Comparison of ENCODE assay signal across 17 cellular contexts in genomic region chr7:130937016-130937415, GRCh38.
DNase-seq lines count a peak whose midpoint lies in the region; ATAC-seq and TF ChIP-seq lines count a peak whose summit lies in the region.
"Had no signal": no experiment of that assay in that cellular context is flagged by ENCODE, and none has a peak within 500 bp of the region (broad histone marks: within the 10 kb centered on the region; RNA-seq: fewer than 3 reads in every experiment).

No MANE protein-coding gene starts in this region.

- DNase-seq in A673 (ENCODE audit: low spot score) (no peak), glutamatergic neuron (no peak), KG1 (lab: John Stamatoyannopoulos, UW) (no peak), spleen (no peak)
- DNase-seq in CD8-positive, alpha-beta memory T cell: no peak
- no peak for DNase-seq in activated CD8-positive, alpha-beta T cell treated with anti-CD3 and anti-CD28 coated beads, Interleukin-2, amount 10 ng/mL, durations not matched to agents 7 days and 5 days
- DNase-seq: activated gamma-delta T cell treated with Interleukin-2 at 50 U/mL for 16 hours; H9; kidney glomerular epithelial cell; mucosa of descending colon; NCI-H446; right lobe of liver; SHP77 treated with DMSO at 0.1 percent for 48 hours; stimulated activated CD4-positive, alpha-beta T cell treated with anti-CD3 and anti-CD28 coated beads, Interleukin-1b, Interleukin-23, amount 100 ng/mL, for 48 hours had no signal

- intact Hi-C loops in A673 (cut with micrococcal nuclease; ENCODE audit: unreplicated experiment) (no loop called here), spleen (cut with DNase I; ENCODE audit: low total_unique reads) (no loop called here)

- H3K4me3 Mint-ChIP-seq in CD8-positive, alpha-beta memory T cell: peak overlapping the region in 3 of 7 donors; percentile 18 to 51 (median 20)
- no peak overlapping the region for H3K4me3 Mint-ChIP-seq in activated CD8-positive, alpha-beta T cell treated with anti-CD3 and anti-CD28 coated beads, Interleukin-2, amount 10 ng/mL, durations not matched to agents 7 days and 5 days
- H3K4me3 Mint-ChIP-seq in glutamatergic neuron (ENCODE audit: unreplicated experiment): no peak overlapping the region
- H3K4me3 Mint-ChIP-seq: H9 had no signal

- ATAC-seq in activated CD8-positive, alpha-beta T cell treated with anti-CD3 and anti-CD28 coated beads, Interleukin-2, amount 10 ng/mL, durations not matched to agents 7 days and 5 days: no peak
- ATAC-seq in HG03108 (IDR thresholded peaks at IDR 0.05; ENCODE audit: unreplicated experiment) (no peak), HG03378 (IDR thresholded peaks at IDR 0.05; ENCODE audit: unreplicated experiment) (no peak)
- ATAC-seq: mucosa of descending colon, right lobe of liver had no signal

- H3K4me1 Mint-ChIP-seq in CD8-positive, alpha-beta memory T cell: peaks cover 78 to 95% (median 94%) of the 10 kb centered on the region in 3 donors
- peaks cover 59% of the 10 kb centered on the region for H3K4me1 Mint-ChIP-seq in activated CD8-positive, alpha-beta T cell treated with anti-CD3 and anti-CD28 coated beads, Interleukin-2, amount 10 ng/mL, durations not matched to agents 7 days and 5 days (ENCODE audit: low read depth)
- H3K4me1 Mint-ChIP-seq in glutamatergic neuron (ENCODE audit: low read depth, unreplicated experiment): peaks cover 17% of the 10 kb centered on the region

- H3K27ac Mint-ChIP-seq in CD8-positive, alpha-beta memory T cell: peak overlapping the region; percentile 30 to 97 (median 84)
- H3K27ac Mint-ChIP-seq in activated CD8-positive, alpha-beta T cell treated with anti-CD3 and anti-CD28 coated beads, Interleukin-2, amount 10 ng/mL, durations not matched to agents 7 days and 5 days: peak overlapping the region; percentile 53
- H3K27ac Mint-ChIP-seq in glutamatergic neuron (ENCODE audit: unreplicated experiment): peak overlapping the region; percentile 42
- H3K27ac Mint-ChIP-seq: H9 had no signal

- H3K4me1 ChIP-seq in A673 (ENCODE audit: insufficient read depth, low read length, poor library complexity, severe bottlenecking): peaks cover 51% of the 10 kb centered on the region
- peaks cover 74% of the 10 kb centered on the region for H3K4me1 ChIP-seq in CD8-positive, alpha-beta memory T cell (ENCODE audit: insufficient read depth, low read length)
- peaks cover 12 to 98% (median 57%) of the 10 kb centered on the region in 6 donors for H3K4me1 ChIP-seq in spleen

- H3K27me3 Mint-ChIP-seq in CD8-positive, alpha-beta memory T cell: peaks cover 0 to 5% of the 10 kb centered on the region in 2 donors
- H3K27me3 Mint-ChIP-seq in activated CD8-positive, alpha-beta T cell treated with anti-CD3 and anti-CD28 coated beads, Interleukin-2, amount 10 ng/mL, durations not matched to agents 7 days and 5 days (ENCODE audit: low read depth): no peaks in the 10 kb centered on the region
- H3K27me3 Mint-ChIP-seq in glutamatergic neuron (ENCODE audit: unreplicated experiment): peaks cover 3% of the 10 kb centered on the region

- no TSS peak for BruUV-seq in A673 (replicated peaks; lab: Mats Ljungman, UMichigan)

- peak overlapping the region; percentile 32 for H3K27ac ChIP-seq in A673 (ENCODE audit: low read depth, low read length, poor library complexity, severe bottlenecking)
- H3K27ac ChIP-seq in CD8-positive, alpha-beta memory T cell (ENCODE audit: low read depth, low read length): no peak overlapping the region
- peak overlapping the region in 3 of 8 donors; percentile 84 to 87 (median 86) for H3K27ac ChIP-seq in spleen
- H3K27ac ChIP-seq: thoracic aorta had no signal

- H3K4me3 ChIP-seq in A673 (ENCODE audit: low read depth, low read length, poor library complexity, severe bottlenecking) (no peak overlapping the region), spleen (no peak overlapping the region)
- no peak overlapping the region for H3K4me3 ChIP-seq in CD8-positive, alpha-beta memory T cell (ENCODE audit: low read length)
- H3K4me3 ChIP-seq: mucosa of descending colon, right lobe of liver, thoracic aorta had no signal

- no peaks in the 10 kb centered on the region for H3K9me3 Mint-ChIP-seq in CD8-positive, alpha-beta memory T cell
- H3K9me3 Mint-ChIP-seq in activated CD8-positive, alpha-beta T cell treated with anti-CD3 and anti-CD28 coated beads, Interleukin-2, amount 10 ng/mL, durations not matched to agents 7 days and 5 days (ENCODE audit: insufficient read depth): no peaks in the 10 kb centered on the region
- H3K9me3 Mint-ChIP-seq in glutamatergic neuron (ENCODE audit: unreplicated experiment): no peaks in the 10 kb centered on the region
- H3K9me3 Mint-ChIP-seq: H9 had no signal

- TF ChIP-seq POLR2A in spleen (IDR thresholded peaks at IDR 0.05): no peak

- H3K36me3 ChIP-seq in A673 (ENCODE audit: insufficient read depth, low read length, poor library complexity, severe bottlenecking): peaks cover 46% of the 10 kb centered on the region
- peaks cover 10% of the 10 kb centered on the region for H3K36me3 ChIP-seq in CD8-positive, alpha-beta memory T cell (ENCODE audit: insufficient read depth, low read length)
- peaks cover 0 to 53% (median 6%) of the 10 kb centered on the region in 6 donors for H3K36me3 ChIP-seq in spleen
- H3K36me3 ChIP-seq: thoracic aorta had no signal

- no peaks in the 10 kb centered on the region for H3K9me3 ChIP-seq in A673 (ENCODE audit: low read depth, low read length, poor library complexity, severe bottlenecking)
- no peaks in the 10 kb centered on the region for H3K9me3 ChIP-seq in CD8-positive, alpha-beta memory T cell (ENCODE audit: low read length)
- no peaks in the 10 kb centered on the region for H3K9me3 ChIP-seq in spleen
- H3K9me3 ChIP-seq: mucosa of descending colon, right lobe of liver, thoracic aorta had no signal

- peaks cover 10 to 80% (median 14%) of the 10 kb centered on the region in 3 donors for H3K36me3 Mint-ChIP-seq in CD8-positive, alpha-beta memory T cell
- H3K36me3 Mint-ChIP-seq in activated CD8-positive, alpha-beta T cell treated with anti-CD3 and anti-CD28 coated beads, Interleukin-2, amount 10 ng/mL, durations not matched to agents 7 days and 5 days (ENCODE audit: low read depth): peaks cover 69% of the 10 kb centered on the region
- no peaks in the 10 kb centered on the region for H3K36me3 Mint-ChIP-seq in glutamatergic neuron (ENCODE audit: unreplicated experiment)

- POLR2A ChIA-PET in A673 (lab: Charles Lee; ENCODE audit: low non-redundant PET): no interaction called here
- POLR2A ChIA-PET in CD8-positive, alpha-beta memory T cell (lab: Charles Lee): interaction anchor here (1.0 kb wide), 1 partner anchor 22 kb away, joined by 3 read pairs; no protein-coding TSS in a partner anchor
- POLR2A ChIA-PET in activated CD8-positive, alpha-beta T cell treated with anti-CD3 and anti-CD28 coated beads, Interleukin-2, amount 10 ng/mL, durations not matched to agents 7 days and 5 days (lab: Charles Lee): interaction anchor here (0.8 to 2.3 kb wide), 3 partner anchors 8 to 169 kb away, joined by 3 to 7 read pairs (median 3); no protein-coding TSS in a partner anchor

- H3K27me3 ChIP-seq in A673 (replicated peaks; ENCODE audit: insufficient read depth, low read depth, low read length, poor library complexity) (no peaks in the 10 kb centered on the region), spleen (replicated peaks in 1 of 7) (no peaks in the 10 kb centered on the region)
- no peaks in the 10 kb centered on the region for H3K27me3 ChIP-seq in CD8-positive, alpha-beta memory T cell (ENCODE audit: insufficient read depth, low read length, poor library complexity, severe bottlenecking)
- H3K27me3 ChIP-seq: right lobe of liver had no signal

- WGBS in spleen, 5 donors: 95 to 97% (median 95%) methylated on average over 2 of the region's 2 CpGs

- CTCF ChIA-PET in A673 (lab: Charles Lee): no interaction called here
- CTCF ChIA-PET in CD8-positive, alpha-beta memory T cell (lab: Charles Lee): interaction anchor here (0.9 to 3.1 kb wide), 3 partner anchors 9 to 45 kb away, joined by 3 to 11 read pairs (median 4); no protein-coding TSS in a partner anchor
- CTCF ChIA-PET in activated CD8-positive, alpha-beta T cell treated with anti-CD3 and anti-CD28 coated beads, Interleukin-2, amount 10 ng/mL, durations not matched to agents 7 days and 5 days (lab: Charles Lee): interaction anchor here (0.9 to 2.1 kb wide), 9 partner anchors 9 to 103 kb away, joined by 3 to 11 read pairs (median 5); no protein-coding TSS in a partner anchor

- TF ChIP-seq CTCF in A673 (conservative IDR thresholded peaks at IDR 0.05; ENCODE audit: low read depth, low read length) (no peak), glutamatergic neuron (IDR thresholded peaks at IDR 0.05; ENCODE audit: partially characterized antibody, unreplicated experiment) (no peak), spleen (IDR thresholded peaks at IDR 0.05 in 8 of 11, conservative IDR thresholded peaks at IDR 0.05 in 3 of 11) (no peak)
